Comparison of ENCODE assay signal across 24 cellular contexts in genomic region chr1:14625587-14626447, GRCh38. TPM values are rescaled to one million over a fixed set of nuclear protein-coding genes. Genes with fewer than 3 reads are reported as not detected.
A peak's percentile ranks its signal among the peaks of the same experiment; 100 is the strongest.
DNase-seq lines count a peak whose midpoint lies in the region; ATAC-seq, FAIRE-seq and TF ChIP-seq lines count a peak whose summit lies in the region.
"Had no signal": no experiment of that assay in that cellular context is flagged by ENCODE, and none has a peak within 500 bp of the region (broad histone marks: within the 10 kb centered on the region; RNA-seq: fewer than 3 reads in every experiment).

No MANE protein-coding gene starts in this region.

- TF ChIP-seq CTCF in K562 (IDR thresholded peaks at IDR 0.05 in 2 of 3, conservative IDR thresholded peaks at IDR 0.05 in 1 of 3; ENCODE audit: insufficient read depth in 2 of 3, low read depth in 1 of 3, low read length in 3 of 3) (no peak), hepatocyte (IDR thresholded peaks at IDR 0.05; ENCODE audit: poor library complexity) (no peak), progenitor cell of endocrine pancreas (IDR thresholded peaks at IDR 0.05; ENCODE audit: unreplicated experiment) (no peak)

- H3K4me1 Mint-ChIP-seq in progenitor cell of endocrine pancreas (ENCODE audit: low read depth), result peaks cover 12% of the 10 kb centered on the region
- H3K4me1 Mint-ChIP-seq: activated CD8-positive, alpha-beta memory T cell treated with anti-CD3 and anti-CD28 coated beads, Interleukin-2, amount 10 ng/mL, durations not matched to agents 7 days and 5 days; immature natural killer cell; stimulated activated memory B cell treated with anti-CD40 and anti-IgM and Interleukin-4, amounts not matched to agents 10 μg/mL and 1 μg/mL and 100 μg/mL, for 72 hours; T-cell had no signal

- no peak overlapping the region for H4K8ac ChIP-seq in neuronal stem cell (ENCODE audit: low read depth, low read length)

- H2BK120ac ChIP-seq in neuronal stem cell (ENCODE audit: low read depth, low read length), result no peak overlapping the region

- H2BK15ac ChIP-seq in neuronal stem cell (ENCODE audit: low read length), result no peak overlapping the region

- POLR2A ChIA-PET in K562 (lab: Yijun Ruan, JAX), result interaction anchor here (0.6 to 1.0 kb wide), 2 partner anchors 23 to 229 kb away, joined by 3 read pairs; no protein-coding TSS in a partner anchor

- TF ChIP-seq EP300 in K562 (IDR thresholded peaks at IDR 0.05; ENCODE audit: low read length), result no peak

- no peak overlapping the region for H3K23ac ChIP-seq in neuronal stem cell (ENCODE audit: low read depth, low read length, poor library complexity)

- H3K4me2 ChIP-seq in K562 (ENCODE audit: insufficient read depth, low read length), result no peak overlapping the region
- peak overlapping the region; percentile 36 for H3K4me2 ChIP-seq in neuronal stem cell (ENCODE audit: insufficient read depth, low read length, poor library complexity, severe bottlenecking)
- no peak overlapping the region for H3K4me2 ChIP-seq in hepatocyte
- H3K4me2 ChIP-seq: KMS-11 had no signal

- WGBS in HUES64, result 83% methylated on average over 16 of the region's 17 CpGs
- WGBS in K562 (ENCODE audit: insufficient coverage, low coverage, missing lambda C conversion rate), result 4% methylated on average over 17 of the region's 17 CpGs
- no CpG with 5 or more reads among the region's 17 CpGs for WGBS in neuronal stem cell (ENCODE audit: extremely low coverage in 2 of 2, insufficient read length in 2 of 2, insufficient replicate concordance in 1 of 2), 2 donors
- 83% methylated on average over 17 of the region's 17 CpGs for WGBS in hepatocyte (ENCODE audit: low lambda C conversion rate, missing lambda C conversion rate)

- no peak for TF ChIP-seq RAD21 in K562 (CRISPR knock-in tag; conservative IDR thresholded peaks at IDR 0.05 in 1 of 2, IDR thresholded peaks at IDR 0.05 in 1 of 2)

- DNase-seq in NCI-H1694 treated with DMSO at 0.1 percent for 48 hours (lab: John Stamatoyannopoulos, UW) (peak; percentile 21), K562 (ENCODE audit: extremely low read depth in 1 of 4, low spot score in 3 of 4) (no peak), neuronal stem cell (ENCODE audit: low spot score) (no peak), foreskin melanocyte (no peak), hepatocyte (ENCODE audit: low spot score) (no peak), progenitor cell of endocrine pancreas (ENCODE audit: low spot score, unreplicated experiment) (no peak)
- DNase-seq: activated CD4-positive, alpha-beta T cell treated with anti-CD3 and anti-CD28 coated beads for 4 hours; activated CD8-positive, alpha-beta memory T cell treated with anti-CD3 and anti-CD28 coated beads, Interleukin-2, amount 10 ng/mL, durations not matched to agents 7 days and 5 days; CD8-positive, alpha-beta T cell; DMS53; effector CD8-positive, alpha-beta T cell; immature natural killer cell; left ventricle myocardium inferior; stimulated activated CD4-positive, alpha-beta T cell treated with anti-CD3 and anti-CD28 coated beads, Interleukin-2, amount 100 ng/mL, for 24 hours; T-cell; testis had no signal

- no peak overlapping the region for H2BK12ac ChIP-seq in neuronal stem cell (ENCODE audit: low read length)

- H3K9ac ChIP-seq in HUES64 (ENCODE audit: low read depth, low read length), result no peak overlapping the region
- no peak overlapping the region for H3K9ac ChIP-seq in K562 (ENCODE audit: insufficient read depth in 1 of 2, low read depth in 2 of 2, low read length in 2 of 2)
- H3K9ac ChIP-seq in neuronal stem cell (ENCODE audit: low read depth, low read length, poor library complexity), result no peak overlapping the region
- H3K9ac ChIP-seq: KMS-11 had no signal

- H3K4me1 ChIP-seq in HUES64 (ENCODE audit: insufficient read depth, low read length), result peaks cover 27% of the 10 kb centered on the region
- H3K4me1 ChIP-seq in K562 (replicated peaks in 1 of 2; ENCODE audit: control insufficient read depth in 2 of 2, insufficient read depth in 2 of 2, low read length in 2 of 2), result 0 out of 5 replicates have a peak, but pooled peaks cover 0 to 4% of the 10 kb centered on the region in 2 experiments
- H3K4me1 ChIP-seq in neuronal stem cell (ENCODE audit: control insufficient read depth in 2 of 2, insufficient read depth in 1 of 2, low read depth in 1 of 2, low read length in 2 of 2), result peaks cover 25% of the 10 kb centered on the region in 2 donors
- H3K4me1 ChIP-seq in hepatocyte (ENCODE audit: insufficient read depth), result no peaks in the 10 kb centered on the region
- H3K4me1 ChIP-seq: left ventricle myocardium inferior, testis had no signal

- H3K36me3 ChIP-seq in HUES64 (ENCODE audit: insufficient read depth, low read length) (no peaks in the 10 kb centered on the region), K562 (ENCODE audit: control insufficient read depth, insufficient read depth, low read length) (no peaks in the 10 kb centered on the region), neuronal stem cell (replicated peaks in 1 of 2; ENCODE audit: control insufficient read depth in 2 of 2, insufficient read depth in 2 of 2, low read length in 2 of 2) (peaks cover 0 to 55% of the 10 kb centered on the region in 2 donors), hepatocyte (replicated peaks; ENCODE audit: insufficient read depth, low read depth) (no peaks in the 10 kb centered on the region)
- H3K36me3 ChIP-seq: left ventricle myocardium inferior had no signal

- in situ Hi-C loops in K562 (cut with MboI), result no loop called here

- H3K27ac Mint-ChIP-seq in progenitor cell of endocrine pancreas, result no peak overlapping the region
- H3K27ac Mint-ChIP-seq: activated CD8-positive, alpha-beta memory T cell treated with anti-CD3 and anti-CD28 coated beads, Interleukin-2, amount 10 ng/mL, durations not matched to agents 7 days and 5 days; activated naive CD8-positive, alpha-beta T cell; CD8-positive, alpha-beta T cell; immature natural killer cell; stimulated activated memory B cell treated with anti-CD40 and anti-IgM and Interleukin-4, amounts not matched to agents 10 μg/mL and 1 μg/mL and 100 μg/mL, for 72 hours; T-cell had no signal

- H3K36me3 Mint-ChIP-seq in progenitor cell of endocrine pancreas (ENCODE audit: insufficient read depth), result peaks cover 1% of the 10 kb centered on the region
- H3K36me3 Mint-ChIP-seq: activated CD8-positive, alpha-beta memory T cell treated with anti-CD3 and anti-CD28 coated beads, Interleukin-2, amount 10 ng/mL, durations not matched to agents 7 days and 5 days; activated naive CD8-positive, alpha-beta T cell; CD8-positive, alpha-beta T cell; immature natural killer cell; stimulated activated memory B cell treated with anti-CD40 and anti-IgM and Interleukin-4, amounts not matched to agents 10 μg/mL and 1 μg/mL and 100 μg/mL, for 72 hours; T-cell had no signal

- no peak overlapping the region for H3K18ac ChIP-seq in neuronal stem cell (ENCODE audit: low read length)

- H3K27me3 Mint-ChIP-seq in progenitor cell of endocrine pancreas, result no peaks in the 10 kb centered on the region
- H3K27me3 Mint-ChIP-seq: activated CD8-positive, alpha-beta memory T cell treated with anti-CD3 and anti-CD28 coated beads, Interleukin-2, amount 10 ng/mL, durations not matched to agents 7 days and 5 days; activated naive CD8-positive, alpha-beta T cell; stimulated activated memory B cell treated with anti-CD40 and anti-IgM and Interleukin-4, amounts not matched to agents 10 μg/mL and 1 μg/mL and 100 μg/mL, for 72 hours had no signal

- H3K4ac ChIP-seq in neuronal stem cell (ENCODE audit: low read length), result no peak overlapping the region

- TF ChIP-seq POLR2A in K562 (conservative IDR thresholded peaks at IDR 0.05), result no peak

- H4K91ac ChIP-seq in neuronal stem cell (ENCODE audit: low read depth, low read length, poor library complexity), result no peak overlapping the region

- BruUV-seq in K562 (replicated peaks; lab: Mats Ljungman, UMichigan), result no TSS peak

- H3K4me3 Mint-ChIP-seq in progenitor cell of endocrine pancreas (ENCODE audit: low read depth), result no peak overlapping the region
- H3K4me3 Mint-ChIP-seq: activated CD8-positive, alpha-beta memory T cell treated with anti-CD3 and anti-CD28 coated beads, Interleukin-2, amount 10 ng/mL, durations not matched to agents 7 days and 5 days; activated naive CD8-positive, alpha-beta T cell; CD8-positive, alpha-beta T cell; immature natural killer cell; stimulated activated memory B cell treated with anti-CD40 and anti-IgM and Interleukin-4, amounts not matched to agents 10 μg/mL and 1 μg/mL and 100 μg/mL, for 72 hours; T-cell had no signal

- CTCF ChIA-PET in K562 (lab: Yijun Ruan, JAX; ENCODE audit: low intra/inter-chr PET ratio), result no interaction called here

- no peaks in the 10 kb centered on the region for H3K9me1 ChIP-seq in K562 (ENCODE audit: control insufficient read depth, insufficient read depth, low read length)

- peaks cover 3% of the 10 kb centered on the region for H3K9me3 Mint-ChIP-seq in progenitor cell of endocrine pancreas (ENCODE audit: low read depth)

- no peaks in the 10 kb centered on the region for H3K9me2 ChIP-seq in hepatocyte (replicated peaks; ENCODE audit: insufficient read depth)

- no peak for FAIRE-seq in K562 (lab: Jason Lieb, UNC)

- no peak for ATAC-seq in K562
- ATAC-seq: activated CD8-positive, alpha-beta memory T cell treated with anti-CD3 and anti-CD28 coated beads, Interleukin-2, amount 10 ng/mL, durations not matched to agents 7 days and 5 days; CD8-positive, alpha-beta T cell; foreskin keratinocyte; HCT116; Panc1; stimulated activated memory B cell treated with anti-CD40 and anti-IgM and Interleukin-4, amounts not matched to agents 10 μg/mL and 1 μg/mL and 100 μg/mL, for 72 hours; T-cell had no signal

- H3K79me2 ChIP-seq in K562 (ENCODE audit: control insufficient read depth, insufficient read depth, low read length) (no peaks in the 10 kb centered on the region), hepatocyte (no peaks in the 10 kb centered on the region)

- no peak overlapping the region for H2AK5ac ChIP-seq in neuronal stem cell (ENCODE audit: low read depth, low read length)

- H2AFZ ChIP-seq in K562 (ENCODE audit: low read depth, low read length), result no peak overlapping the region
- no peak overlapping the region for H2AFZ ChIP-seq in neuronal stem cell (ENCODE audit: low read length)
- H2AFZ ChIP-seq in hepatocyte, result no peak overlapping the region

- intact Hi-C loops in K562 (cut with micrococcal nuclease), result no loop called here

- H3K4me3 ChIP-seq in HUES64 (ENCODE audit: low read length), result no peak overlapping the region
- H3K4me3 ChIP-seq in K562, result no peak overlapping the region
- no peak overlapping the region for H3K4me3 ChIP-seq in neuronal stem cell (ENCODE audit: low read length in 2 of 2)
- no peak overlapping the region for H3K4me3 ChIP-seq in hepatocyte
- H3K4me3 ChIP-seq: left ventricle myocardium inferior, skin epidermis, testis had no signal

- H3K14ac ChIP-seq in neuronal stem cell (ENCODE audit: low read length), result no peak overlapping the region

- H3K27me3 ChIP-seq in HUES64 (ENCODE audit: insufficient read depth, low read length), result no peaks in the 10 kb centered on the region
- H3K27me3 ChIP-seq in K562 (ENCODE audit: control insufficient read depth in 2 of 2, insufficient read depth in 2 of 2, low read length in 2 of 2), result peaks cover 17 to 27% of the 10 kb centered on the region in 2 experiments
- no peaks in the 10 kb centered on the region for H3K27me3 ChIP-seq in neuronal stem cell (ENCODE audit: control insufficient read depth in 3 of 3, insufficient read depth in 3 of 3, low read depth in 1 of 3, low read length in 3 of 3)
- H3K27me3 ChIP-seq in hepatocyte, result no peaks in the 10 kb centered on the region
- H3K27me3 ChIP-seq: foreskin keratinocyte, testis had no signal

- H3K79me1 ChIP-seq in neuronal stem cell (ENCODE audit: low read depth, low read length), result no peaks in the 10 kb centered on the region

- H4K20me1 ChIP-seq in K562 (replicated peaks; ENCODE audit: control insufficient read depth, insufficient read depth, low read length) (0 out of 2 replicates have a peak, but pooled peaks cover 3% of the 10 kb centered on the region), hepatocyte (ENCODE audit: insufficient read depth, poor library complexity, severe bottlenecking) (peaks cover 7% of the 10 kb centered on the region)

- H3K27ac ChIP-seq in HUES64 (ENCODE audit: low read depth, low read length), result peak overlapping the region; percentile 22; the same call in 1 of the 2 replicates
- H3K27ac ChIP-seq in K562 (ENCODE audit: extremely low read depth, low read depth, low read length), result no peak overlapping the region
- H3K27ac ChIP-seq in neuronal stem cell (replicated peaks; ENCODE audit: low read length), result peak overlapping the region; percentile 87
- no peak overlapping the region for H3K27ac ChIP-seq in hepatocyte
- H3K27ac ChIP-seq: foreskin keratinocyte, KMS-11, left ventricle myocardium inferior, skin epidermis, testis had no signal

- H3K9me3 ChIP-seq in HUES64 (ENCODE audit: insufficient read depth, low read depth, low read length), result 0 out of 2 replicates have a peak, but pooled peaks cover 2% of the 10 kb centered on the region
- no peaks in the 10 kb centered on the region for H3K9me3 ChIP-seq in K562 (replicated peaks; ENCODE audit: control insufficient read depth, insufficient read depth, low read depth, low read length)
- H3K9me3 ChIP-seq in neuronal stem cell (replicated peaks in 1 of 2; ENCODE audit: control insufficient read depth in 2 of 2, insufficient read depth in 1 of 2, low read depth in 1 of 2, low read length in 2 of 2), result peaks cover 0 to 22% of the 10 kb centered on the region in 2 donors
- H3K9me3 ChIP-seq in hepatocyte (ENCODE audit: low read depth), result no peaks in the 10 kb centered on the region
- H3K9me3 ChIP-seq: left ventricle myocardium inferior, testis had no signal

- H2BK5ac ChIP-seq in neuronal stem cell (ENCODE audit: low read length), result no peak overlapping the region

RNA-seq across cellular contexts. Expression of gene KAZN, which starts 27.3 kb away (rescaled TPM):
- polyA plus RNA-seq in HUES64 (2013, experiment 1 of 2), result 7.4 TPM
- polyA plus RNA-seq in HUES64 (2013, experiment 2 of 2), result 9.1 TPM
- 7.9 and 9.6 TPM in 2 replicates for total RNA-seq in K562 (2011; cell fraction: chromatin; rRNA removed; ENCODE audit: low replicate concordance)
- 4.5 and 7.5 TPM in 2 replicates for total RNA-seq in K562 (2011; cell fraction: nucleolus; rRNA removed)
- total RNA-seq in K562 (2011; cell fraction: nucleoplasm; rRNA removed), result 11.1 and 15.3 TPM in 2 replicates
- total RNA-seq in K562 (2014; rRNA removed) (5.4 and 7.7 TPM in 2 replicates), K562 (2014; rRNA removed; fragmentation: Illumina TruSeq; extraction: Trizol) (4.2 and 5.1 TPM in 2 replicates), K562 (2015; rRNA removed; fragmentation: Illumina TruSeq; extraction: Trizol) (5.4 and 5.5 TPM in 2 replicates), K562 (2021) (20.9 and 21.6 TPM in 2 replicates), hepatocyte (7.9 and 9.3 TPM in 2 replicates), progenitor cell of endocrine pancreas (12.9 and 14.6 TPM in 2 replicates)
- polyA plus RNA-seq in K562 (2011; rRNA removed) (2.1 and 4.6 TPM in 2 replicates), K562 (2014; fragmentation: Illumina TruSeq; extraction: Trizol) (15.1 and 15.8 TPM in 2 replicates), K562 (2014; fragmentation: Nextera tagmentation; extraction: Ambion mirVana) (1 to 10 TPM; 3.5 to 6.4 TPM), K562 (2014; rRNA removed) (9.5 and 11.6 TPM in 2 replicates), hepatocyte (10.8 and 15.6 TPM in 2 replicates)
- polyA plus RNA-seq in K562 (2011; cell fraction: cytosol; rRNA removed), result 2.4 and 4.5 TPM in 2 replicates
- polyA plus RNA-seq in K562 (2011; cell fraction: nucleus; rRNA removed), result 8.0 and 13.3 TPM in 2 replicates
- polyA plus RNA-seq in K562 (2012), result 11.9 and 13.9 TPM in 2 replicates
- 1.9 and 3.4 TPM in 2 replicates for polyA minus RNA-seq in K562 (2011; rRNA and poly(A)+ RNA removed)
- polyA minus RNA-seq in K562 (2011; cell fraction: cytosol; rRNA and poly(A)+ RNA removed), result 2.6 and 7.2 TPM in 2 replicates
- polyA minus RNA-seq in K562 (2011; cell fraction: nucleus; rRNA and poly(A)+ RNA removed), result 3.1 and 6.9 TPM in 2 replicates
- 10.4 TPM for polyA plus RNA-seq in neuronal stem cell (2013, experiment 1 of 2)
- polyA plus RNA-seq in neuronal stem cell (2013, experiment 2 of 2), result 11.4 TPM

Comparison
In these comparisons a context has a peak if more than half of its experiments do, and no peak if none do; other contexts are left out.
1. H3K27ac ChIP-seq: peak in HUES64 (single experiment) and neuronal stem cell (single experiment); none in K562 (single experiment) and hepatocyte (single experiment).